Comparison of ENCODE assay signal across 9 cellular contexts in genomic region chr5:14109041-14109747, GRCh38. TPM values are rescaled to one million over a fixed set of nuclear protein-coding genes. Genes with fewer than 3 reads are reported as not detected.
DNase-seq lines count a peak whose midpoint lies in the region; ATAC-seq and TF ChIP-seq lines count a peak whose summit lies in the region.
"Had no signal": no experiment of that assay in that cellular context is flagged by ENCODE, and none has a peak within 500 bp of the region (broad histone marks: within the 10 kb centered on the region; RNA-seq: fewer than 3 reads in every experiment).

No MANE protein-coding gene starts in this region.

- peaks cover 15% of the 10 kb centered on the region for H3K27me3 Mint-ChIP-seq in activated T-cell treated with anti-CD3 and anti-CD28 coated beads, Interleukin-2, amount 50 U/mL, for 4 hours (ENCODE audit: low read depth)

- intact Hi-C loops in right lobe of liver (cut with DNase I): loop anchor here in 1 of 2 donors (5.0 kb wide), 1 partner anchor 158 kb away; no protein-coding TSS in a partner anchor
- intact Hi-C loops in sciatic nerve (cut with DNase I): no loop called here
- intact Hi-C loops in mucosa of descending colon (cut with DNase I, micrococcal nuclease): loop anchor here in 1 of 2 donors (5.0 kb wide), 1 partner anchor 163 kb away; no protein-coding TSS in a partner anchor
- intact Hi-C loops in prostate gland (cut with DNase I): loop anchor here (10.0 kb wide), 1 partner anchor 74 kb away; no protein-coding TSS in a partner anchor

- H3K4me1 Mint-ChIP-seq in activated T-cell treated with anti-CD3 and anti-CD28 coated beads, Interleukin-2, amount 50 U/mL, for 4 hours (ENCODE audit: low read depth): peaks cover 12% of the 10 kb centered on the region

- no peaks in the 10 kb centered on the region for H3K36me3 Mint-ChIP-seq in activated T-cell treated with anti-CD3 and anti-CD28 coated beads, Interleukin-2, amount 50 U/mL, for 4 hours (ENCODE audit: insufficient read depth)
- H3K36me3 Mint-ChIP-seq: brain had no signal

- H3K27ac ChIP-seq in liver (ENCODE audit: low read depth in 1 of 2, low read length in 2 of 2) (no peak overlapping the region), right lobe of liver (no peak overlapping the region), prostate gland (no peak overlapping the region)

- TF ChIP-seq CTCF in liver (IDR thresholded peaks at IDR 0.05; ENCODE audit: low read depth, low read length, missing input control): no peak
- no peak for TF ChIP-seq CTCF in right lobe of liver (IDR thresholded peaks at IDR 0.05)
- TF ChIP-seq CTCF in mucosa of descending colon (IDR thresholded peaks at IDR 0.05): no peak
- TF ChIP-seq CTCF in prostate gland (IDR thresholded peaks at IDR 0.05): no peak

- H3K27me3 ChIP-seq in liver (ENCODE audit: control insufficient read depth in 4 of 4, insufficient read depth in 4 of 4, low read length in 3 of 4): no peaks in the 10 kb centered on the region
- no peaks in the 10 kb centered on the region for H3K27me3 ChIP-seq in right lobe of liver
- H3K27me3 ChIP-seq in prostate gland (replicated peaks; ENCODE audit: insufficient read depth): no peaks in the 10 kb centered on the region

- H3K9me3 ChIP-seq in liver (ENCODE audit: control insufficient read depth in 4 of 4, low read length in 3 of 4) (no peaks in the 10 kb centered on the region), right lobe of liver (no peaks in the 10 kb centered on the region), mucosa of descending colon (no peaks in the 10 kb centered on the region), prostate gland (no peaks in the 10 kb centered on the region)

- ATAC-seq in right lobe of liver: no peak
- peak; percentile 76 for ATAC-seq in HG03045 (IDR thresholded peaks at IDR 0.05; ENCODE audit: unreplicated experiment)
- ATAC-seq in activated T-cell treated with anti-CD3 and anti-CD28 coated beads, Interleukin-2, amount 50 U/mL, for 4 hours: peak; percentile 78 to 79
- peak; percentile 68 for ATAC-seq in sciatic nerve
- no peak for ATAC-seq in mucosa of descending colon

- H3K4me3 ChIP-seq in liver (ENCODE audit: low read depth in 1 of 3, low read length in 3 of 3) (no peak overlapping the region), right lobe of liver (no peak overlapping the region), mucosa of descending colon (no peak overlapping the region), prostate gland (no peak overlapping the region)

- peaks cover 4% of the 10 kb centered on the region for H3K9me3 Mint-ChIP-seq in activated T-cell treated with anti-CD3 and anti-CD28 coated beads, Interleukin-2, amount 50 U/mL, for 4 hours

- no peak for TF ChIP-seq POLR2A in right lobe of liver (IDR thresholded peaks at IDR 0.05)
- TF ChIP-seq POLR2A in prostate gland (IDR thresholded peaks at IDR 0.05): no peak

- H3K36me3 ChIP-seq in liver (ENCODE audit: control insufficient read depth in 4 of 4, insufficient read depth in 3 of 4, low read depth in 1 of 4, low read length in 3 of 4) (no peaks in the 10 kb centered on the region), right lobe of liver (no peaks in the 10 kb centered on the region), mucosa of descending colon (ENCODE audit: low read depth) (no peaks in the 10 kb centered on the region), prostate gland (no peaks in the 10 kb centered on the region)

- no peak overlapping the region for H3K9ac ChIP-seq in liver (ENCODE audit: low read depth in 1 of 2, low read length in 2 of 2)

- no peak overlapping the region for H3K4me3 Mint-ChIP-seq in activated T-cell treated with anti-CD3 and anti-CD28 coated beads, Interleukin-2, amount 50 U/mL, for 4 hours

- no peak for DNase-seq in right lobe of liver
- no peak for DNase-seq in activated T-cell treated with anti-CD3 and anti-CD28 coated beads, Interleukin-2, amount 50 U/mL, for 4 hours
- DNase-seq in sciatic nerve (ENCODE audit: low spot score): no peak
- no peak for DNase-seq in mucosa of descending colon
- DNase-seq in KBM-7: no peak
- DNase-seq in prostate gland (ENCODE audit: low spot score): no peak

- TF ChIP-seq RAD21 in liver (IDR thresholded peaks at IDR 0.05): no peak

- H3K4me1 ChIP-seq in liver (ENCODE audit: control insufficient read depth in 4 of 4, insufficient read depth in 4 of 4, low read length in 3 of 4): peaks cover 0 to 16% (median 3%) of the 10 kb centered on the region in 4 donors
- peaks cover 0 to 15% (median 0%) of the 10 kb centered on the region in 4 donors for H3K4me1 ChIP-seq in right lobe of liver
- no peaks in the 10 kb centered on the region for H3K4me1 ChIP-seq in mucosa of descending colon (ENCODE audit: low read depth)
- no peaks in the 10 kb centered on the region for H3K4me1 ChIP-seq in prostate gland (replicated peaks)

- 86% methylated on average over 8 of the region's 8 CpGs for WGBS in liver
- 79% methylated on average over 8 of the region's 8 CpGs for WGBS in right lobe of liver (ENCODE audit: insufficient coverage, low coverage, low lambda C conversion rate, missing lambda C conversion rate)
- 52% methylated on average over 8 of the region's 8 CpGs for WGBS in prostate gland

- in situ Hi-C loops in KBM-7 (cut with MboI; ENCODE audit: low pct_unique_long_range_greater_than_20kb, low sequenced_read_pairs): no loop called here

TF ChIP-seq in liver, 16 proteins besides CTCF, POLR2A, EP300 and RAD21:
- TF ChIP-seq TAF1 (conservative IDR thresholded peaks at IDR 0.05) (no peak), FOXA2 (IDR thresholded peaks at IDR 0.05) (peak; percentile 1), ZBTB33 (IDR thresholded peaks at IDR 0.05) (no peak), JUND (IDR thresholded peaks at IDR 0.05) (no peak), HNF4A (conservative IDR thresholded peaks at IDR 0.05) (no peak), RXRA (IDR thresholded peaks at IDR 0.05) (no peak), MAX (IDR thresholded peaks at IDR 0.05) (peak; percentile 0), EGR1 (IDR thresholded peaks at IDR 0.05; ENCODE audit: low read depth in 2 of 2) (no peak)

RNA-seq across cellular contexts. Expression of gene TRIO, which starts 33.9 kb away (rescaled TPM):
- 10 to 100 TPM; 21.9 to 86.2 TPM for total RNA-seq in liver
- polyA plus RNA-seq in liver: 10 to 100 TPM in 1 of 2 donors, 1 to 10 TPM in 1; 8.5 to 10.1 TPM
- 10 to 100 TPM; 34.7 to 63.5 (median 50.2) TPM for total RNA-seq in right lobe of liver
- 1 to 10 TPM; 4.6 to 6.6 (median 5.7) TPM for total RNA-seq in activated T-cell treated with anti-CD3 and anti-CD28 coated beads, Interleukin-2, amount 50 U/mL, for 4 hours
- 192 TPM for total RNA-seq in sciatic nerve
- total RNA-seq in mucosa of descending colon: 100 to 1,000 TPM; 164 to 231 (median 168) TPM
- total RNA-seq in prostate gland: 100 to 1,000 TPM in 1 of 2 donors, 10 to 100 TPM in 1; 90.3 to 197 TPM

Comparison
In these comparisons a context has a peak if more than half of its experiments do, and no peak if none do; other contexts are left out.
1. ATAC-seq: peak in HG03045 (single experiment), activated T-cell treated with anti-CD3 and anti-CD28 coated beads, Interleukin-2, amount 50 U/mL, for 4 hours (2 of 2) and sciatic nerve (single experiment); none in right lobe of liver (0 of 4) and mucosa of descending colon (single experiment).